In the genomic region with DNA sequence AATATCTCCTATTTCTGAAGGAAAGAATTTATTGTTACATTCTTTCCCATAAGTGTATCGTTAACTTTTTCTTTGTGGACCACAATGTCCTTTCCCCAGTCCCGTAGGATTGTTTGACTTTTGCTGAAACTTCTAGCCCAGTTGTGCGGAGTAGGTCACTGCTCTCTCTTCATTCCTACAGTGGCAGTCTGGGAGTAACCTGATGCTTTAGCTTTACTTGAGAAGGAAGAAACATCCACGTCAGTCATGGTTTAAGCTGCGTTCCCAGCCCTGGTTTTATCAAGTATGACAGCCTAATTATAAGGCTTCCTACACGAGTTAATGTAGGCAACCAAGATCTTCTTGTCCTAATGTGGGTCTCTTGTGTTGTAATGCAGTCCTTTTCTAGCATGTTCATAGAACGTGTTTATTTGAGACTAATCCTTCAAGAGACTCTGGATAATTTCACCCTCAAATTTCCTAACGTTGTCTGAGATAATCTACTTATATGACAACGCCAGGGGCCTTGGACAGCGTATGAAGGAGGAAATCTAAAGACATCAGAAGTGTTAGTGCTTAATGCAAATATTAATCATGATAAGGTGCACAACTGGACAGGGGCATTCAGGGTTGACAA, we compare ENCODE assay signal across 2 cellular contexts.
TF ChIP-seq lines count a peak whose summit lies in the region.

No MANE protein-coding gene starts in this region.

TF ChIP-seq in GM23338, 12 proteins besides CTCF, POLR2A, EP300 and RAD21 (continues in another document):
- TF ChIP-seq EZH2 (IDR thresholded peaks at IDR 0.05; ENCODE audit: low read depth, unreplicated experiment) (no peak), ZNF331 (CRISPR knock-in tag; IDR thresholded peaks at IDR 0.05; ENCODE audit: low read depth) (no peak), ZNF114 (CRISPR knock-in tag; IDR thresholded peaks at IDR 0.05) (no peak), EZH2phosphoT487 (IDR thresholded peaks at IDR 0.05; ENCODE audit: unreplicated experiment) (no peak), JUNB (IDR thresholded peaks at IDR 0.05; ENCODE audit: unreplicated experiment) (no peak), CREB1 (CRISPR knock-in tag; IDR thresholded peaks at IDR 0.05; ENCODE audit: low read depth) (no peak)
- TF ChIP-seq, protein P1, sequence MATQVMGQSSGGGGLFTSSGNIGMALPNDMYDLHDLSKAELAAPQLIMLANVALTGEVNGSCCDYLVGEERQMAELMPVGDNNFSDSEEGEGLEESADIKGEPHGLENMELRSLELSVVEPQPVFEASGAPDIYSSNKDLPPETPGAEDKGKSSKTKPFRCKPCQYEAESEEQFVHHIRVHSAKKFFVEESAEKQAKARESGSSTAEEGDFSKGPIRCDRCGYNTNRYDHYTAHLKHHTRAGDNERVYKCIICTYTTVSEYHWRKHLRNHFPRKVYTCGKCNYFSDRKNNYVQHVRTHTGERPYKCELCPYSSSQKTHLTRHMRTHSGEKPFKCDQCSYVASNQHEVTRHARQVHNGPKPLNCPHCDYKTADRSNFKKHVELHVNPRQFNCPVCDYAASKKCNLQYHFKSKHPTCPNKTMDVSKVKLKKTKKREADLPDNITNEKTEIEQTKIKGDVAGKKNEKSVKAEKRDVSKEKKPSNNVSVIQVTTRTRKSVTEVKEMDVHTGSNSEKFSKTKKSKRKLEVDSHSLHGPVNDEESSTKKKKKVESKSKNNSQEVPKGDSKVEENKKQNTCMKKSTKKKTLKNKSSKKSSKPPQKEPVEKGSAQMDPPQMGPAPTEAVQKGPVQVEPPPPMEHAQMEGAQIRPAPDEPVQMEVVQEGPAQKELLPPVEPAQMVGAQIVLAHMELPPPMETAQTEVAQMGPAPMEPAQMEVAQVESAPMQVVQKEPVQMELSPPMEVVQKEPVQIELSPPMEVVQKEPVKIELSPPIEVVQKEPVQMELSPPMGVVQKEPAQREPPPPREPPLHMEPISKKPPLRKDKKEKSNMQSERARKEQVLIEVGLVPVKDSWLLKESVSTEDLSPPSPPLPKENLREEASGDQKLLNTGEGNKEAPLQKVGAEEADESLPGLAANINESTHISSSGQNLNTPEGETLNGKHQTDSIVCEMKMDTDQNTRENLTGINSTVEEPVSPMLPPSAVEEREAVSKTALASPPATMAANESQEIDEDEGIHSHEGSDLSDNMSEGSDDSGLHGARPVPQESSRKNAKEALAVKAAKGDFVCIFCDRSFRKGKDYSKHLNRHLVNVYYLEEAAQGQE (IDR thresholded peaks at IDR 0.05; ENCODE audit: unreplicated experiment): no peak
- TF ChIP-seq, protein P2, sequence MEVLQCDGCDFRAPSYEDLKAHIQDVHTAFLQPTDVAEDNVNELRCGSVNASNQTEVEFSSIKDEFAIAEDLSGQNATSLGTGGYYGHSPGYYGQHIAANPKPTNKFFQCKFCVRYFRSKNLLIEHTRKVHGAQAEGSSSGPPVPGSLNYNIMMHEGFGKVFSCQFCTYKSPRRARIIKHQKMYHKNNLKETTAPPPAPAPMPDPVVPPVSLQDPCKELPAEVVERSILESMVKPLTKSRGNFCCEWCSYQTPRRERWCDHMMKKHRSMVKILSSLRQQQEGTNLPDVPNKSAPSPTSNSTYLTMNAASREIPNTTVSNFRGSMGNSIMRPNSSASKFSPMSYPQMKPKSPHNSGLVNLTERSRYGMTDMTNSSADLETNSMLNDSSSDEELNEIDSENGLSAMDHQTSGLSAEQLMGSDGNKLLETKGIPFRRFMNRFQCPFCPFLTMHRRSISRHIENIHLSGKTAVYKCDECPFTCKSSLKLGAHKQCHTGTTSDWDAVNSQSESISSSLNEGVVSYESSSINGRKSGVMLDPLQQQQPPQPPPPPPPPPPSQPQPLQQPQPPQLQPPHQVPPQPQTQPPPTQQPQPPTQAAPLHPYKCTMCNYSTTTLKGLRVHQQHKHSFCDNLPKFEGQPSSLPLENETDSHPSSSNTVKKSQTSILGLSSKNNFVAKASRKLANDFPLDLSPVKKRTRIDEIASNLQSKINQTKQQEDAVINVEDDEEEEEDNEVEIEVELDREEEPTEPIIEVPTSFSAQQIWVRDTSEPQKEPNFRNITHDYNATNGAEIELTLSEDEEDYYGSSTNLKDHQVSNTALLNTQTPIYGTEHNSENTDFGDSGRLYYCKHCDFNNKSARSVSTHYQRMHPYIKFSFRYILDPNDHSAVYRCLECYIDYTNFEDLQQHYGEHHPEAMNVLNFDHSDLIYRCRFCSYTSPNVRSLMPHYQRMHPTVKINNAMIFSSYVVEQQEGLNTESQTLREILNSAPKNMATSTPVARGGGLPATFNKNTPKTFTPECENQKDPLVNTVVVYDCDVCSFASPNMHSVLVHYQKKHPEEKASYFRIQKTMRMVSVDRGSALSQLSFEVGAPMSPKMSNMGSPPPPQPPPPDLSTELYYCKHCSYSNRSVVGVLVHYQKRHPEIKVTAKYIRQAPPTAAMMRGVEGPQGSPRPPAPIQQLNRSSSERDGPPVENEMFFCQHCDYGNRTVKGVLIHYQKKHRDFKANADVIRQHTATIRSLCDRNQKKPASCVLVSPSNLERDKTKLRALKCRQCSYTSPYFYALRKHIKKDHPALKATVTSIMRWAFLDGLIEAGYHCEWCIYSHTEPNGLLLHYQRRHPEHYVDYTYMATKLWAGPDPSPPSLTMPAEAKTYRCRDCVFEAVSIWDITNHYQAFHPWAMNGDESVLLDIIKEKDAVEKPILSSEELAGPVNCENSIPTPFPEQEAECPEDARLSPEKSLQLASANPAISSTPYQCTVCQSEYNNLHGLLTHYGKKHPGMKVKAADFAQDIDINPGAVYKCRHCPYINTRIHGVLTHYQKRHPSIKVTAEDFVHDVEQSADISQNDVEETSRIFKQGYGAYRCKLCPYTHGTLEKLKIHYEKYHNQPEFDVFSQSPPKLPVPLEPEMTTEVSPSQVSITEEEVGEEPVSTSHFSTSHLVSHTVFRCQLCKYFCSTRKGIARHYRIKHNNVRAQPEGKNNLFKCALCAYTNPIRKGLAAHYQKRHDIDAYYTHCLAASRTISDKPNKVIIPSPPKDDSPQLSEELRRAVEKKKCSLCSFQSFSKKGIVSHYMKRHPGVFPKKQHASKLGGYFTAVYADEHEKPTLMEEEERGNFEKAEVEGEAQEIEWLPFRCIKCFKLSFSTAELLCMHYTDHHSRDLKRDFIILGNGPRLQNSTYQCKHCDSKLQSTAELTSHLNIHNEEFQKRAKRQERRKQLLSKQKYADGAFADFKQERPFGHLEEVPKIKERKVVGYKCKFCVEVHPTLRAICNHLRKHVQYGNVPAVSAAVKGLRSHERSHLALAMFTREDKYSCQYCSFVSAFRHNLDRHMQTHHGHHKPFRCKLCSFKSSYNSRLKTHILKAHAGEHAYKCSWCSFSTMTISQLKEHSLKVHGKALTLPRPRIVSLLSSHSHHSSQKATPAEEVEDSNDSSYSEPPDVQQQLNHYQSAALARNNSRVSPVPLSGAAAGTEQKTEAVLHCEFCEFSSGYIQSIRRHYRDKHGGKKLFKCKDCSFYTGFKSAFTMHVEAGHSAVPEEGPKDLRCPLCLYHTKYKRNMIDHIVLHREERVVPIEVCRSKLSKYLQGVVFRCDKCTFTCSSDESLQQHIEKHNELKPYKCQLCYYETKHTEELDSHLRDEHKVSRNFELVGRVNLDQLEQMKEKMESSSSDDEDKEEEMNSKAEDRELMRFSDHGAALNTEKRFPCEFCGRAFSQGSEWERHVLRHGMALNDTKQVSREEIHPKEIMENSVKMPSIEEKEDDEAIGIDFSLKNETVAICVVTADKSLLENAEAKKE (CRISPR knock-in tag; IDR thresholded peaks at IDR 0.05): no peak
- TF ChIP-seq, protein P3, sequence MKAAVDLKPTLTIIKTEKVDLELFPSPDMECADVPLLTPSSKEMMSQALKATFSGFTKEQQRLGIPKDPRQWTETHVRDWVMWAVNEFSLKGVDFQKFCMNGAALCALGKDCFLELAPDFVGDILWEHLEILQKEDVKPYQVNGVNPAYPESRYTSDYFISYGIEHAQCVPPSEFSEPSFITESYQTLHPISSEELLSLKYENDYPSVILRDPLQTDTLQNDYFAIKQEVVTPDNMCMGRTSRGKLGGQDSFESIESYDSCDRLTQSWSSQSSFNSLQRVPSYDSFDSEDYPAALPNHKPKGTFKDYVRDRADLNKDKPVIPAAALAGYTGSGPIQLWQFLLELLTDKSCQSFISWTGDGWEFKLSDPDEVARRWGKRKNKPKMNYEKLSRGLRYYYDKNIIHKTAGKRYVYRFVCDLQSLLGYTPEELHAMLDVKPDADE (IDR thresholded peaks at IDR 0.05): no peak

TF ChIP-seq in H1, 55 proteins besides CTCF, POLR2A, EP300 and RAD21:
- TF ChIP-seq CHD1 (IDR thresholded peaks at IDR 0.05; ENCODE audit: low read depth, low read length) (no peak), CTBP2 (IDR thresholded peaks at IDR 0.05; ENCODE audit: borderline replicate concordance, insufficient read depth, insufficient read length, low read length) (no peak), FOSL1 (IDR thresholded peaks at IDR 0.05; ENCODE audit: insufficient read depth, low read depth, low read length) (no peak), NANOG (IDR thresholded peaks at IDR 0.05; ENCODE audit: insufficient read depth, low read depth, low read length, poor library complexity, severe bottlenecking) (no peak), NRF1 (IDR thresholded peaks at IDR 0.05; ENCODE audit: low read depth, low read length) (no peak), TCF12 (IDR thresholded peaks at IDR 0.05; ENCODE audit: low read depth, low read length) (no peak), KDM4A (IDR thresholded peaks at IDR 0.05; ENCODE audit: low read depth, low read length, severe bottlenecking) (no peak), ASH2L (IDR thresholded peaks at IDR 0.05; ENCODE audit: low read length) (no peak), TAF7 (optimal IDR thresholded peaks at IDR 0.05; ENCODE audit: borderline replicate concordance, low read depth, low read length) (no peak), SP4 (IDR thresholded peaks at IDR 0.05; ENCODE audit: low read length) (no peak), JUND (IDR thresholded peaks at IDR 0.05; ENCODE audit: low read length) (no peak), CBX5 (IDR thresholded peaks at IDR 0.05; ENCODE audit: low read depth, low read length) (no peak), BRCA1 (IDR thresholded peaks at IDR 0.05; ENCODE audit: low read depth, low read length) (no peak), CBX8 (IDR thresholded peaks at IDR 0.05; ENCODE audit: borderline replicate concordance, low read depth, low read length) (no peak)
- TF ChIP-seq, protein P4, sequence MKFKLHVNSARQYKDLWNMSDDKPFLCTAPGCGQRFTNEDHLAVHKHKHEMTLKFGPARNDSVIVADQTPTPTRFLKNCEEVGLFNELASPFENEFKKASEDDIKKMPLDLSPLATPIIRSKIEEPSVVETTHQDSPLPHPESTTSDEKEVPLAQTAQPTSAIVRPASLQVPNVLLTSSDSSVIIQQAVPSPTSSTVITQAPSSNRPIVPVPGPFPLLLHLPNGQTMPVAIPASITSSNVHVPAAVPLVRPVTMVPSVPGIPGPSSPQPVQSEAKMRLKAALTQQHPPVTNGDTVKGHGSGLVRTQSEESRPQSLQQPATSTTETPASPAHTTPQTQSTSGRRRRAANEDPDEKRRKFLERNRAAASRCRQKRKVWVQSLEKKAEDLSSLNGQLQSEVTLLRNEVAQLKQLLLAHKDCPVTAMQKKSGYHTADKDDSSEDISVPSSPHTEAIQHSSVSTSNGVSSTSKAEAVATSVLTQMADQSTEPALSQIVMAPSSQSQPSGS (IDR thresholded peaks at IDR 0.05; ENCODE audit: low read length): no peak
- TF ChIP-seq, protein P5, sequence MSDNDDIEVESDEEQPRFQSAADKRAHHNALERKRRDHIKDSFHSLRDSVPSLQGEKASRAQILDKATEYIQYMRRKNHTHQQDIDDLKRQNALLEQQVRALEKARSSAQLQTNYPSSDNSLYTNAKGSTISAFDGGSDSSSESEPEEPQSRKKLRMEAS (IDR thresholded peaks at IDR 0.05): no peak
